ENCODE assay signal across 16 cellular contexts in the genomic region with DNA sequence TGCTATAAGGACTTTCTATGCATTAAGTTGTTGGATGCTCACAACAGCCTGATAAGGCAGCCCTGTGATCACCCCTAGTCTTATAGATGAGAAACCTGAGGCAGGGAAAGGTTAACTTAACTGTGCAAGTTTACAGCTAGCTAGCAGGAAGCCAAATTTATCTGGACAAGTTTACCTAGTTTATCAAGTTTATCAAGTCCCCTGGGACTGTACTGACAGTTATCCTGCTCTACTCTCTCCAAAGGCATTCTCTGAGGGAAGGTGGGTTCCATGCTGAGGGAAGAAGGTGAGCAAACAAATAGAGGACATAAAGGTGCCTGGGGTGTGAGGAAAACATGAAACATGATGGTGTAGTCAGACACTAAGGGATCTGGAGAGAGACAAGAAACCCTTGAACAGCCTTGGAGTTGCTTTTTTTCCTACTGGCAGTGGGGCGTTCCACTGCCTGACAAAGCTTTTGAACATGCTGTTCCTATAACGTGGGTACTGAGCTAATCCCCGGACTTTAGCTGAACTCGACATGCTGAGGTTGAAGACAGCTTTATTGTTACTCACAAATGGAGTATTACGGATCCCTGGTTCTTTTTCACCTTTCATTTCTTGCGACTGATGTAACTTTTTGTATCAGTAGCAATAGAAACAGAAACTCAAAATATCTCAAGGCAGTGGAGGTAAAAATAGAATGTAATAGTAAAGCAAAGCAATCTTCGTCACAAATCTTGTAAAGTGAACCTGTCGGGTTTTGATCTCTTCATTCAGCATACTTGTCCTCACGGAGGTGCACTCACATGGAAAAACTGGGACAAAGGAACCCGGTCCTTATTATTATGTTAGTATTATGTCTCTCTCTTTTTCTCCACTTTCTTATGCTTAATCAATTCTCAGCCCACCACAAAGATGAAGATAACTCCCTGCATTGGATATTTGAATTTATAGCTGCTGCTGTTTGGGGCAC. TPM values are rescaled to one million over a fixed set of nuclear protein-coding genes. Genes with fewer than 3 reads are reported as not detected.
A peak's percentile ranks its signal among the peaks of the same experiment; 100 is the strongest.
DNase-seq lines count a peak whose midpoint lies in the region; ATAC-seq and TF ChIP-seq lines count a peak whose summit lies in the region.
"Had no signal": no experiment of that assay in that cellular context is flagged by ENCODE, and none has a peak within 500 bp of the region (broad histone marks: within the 10 kb centered on the region; RNA-seq: fewer than 3 reads in every experiment).

No MANE protein-coding gene starts in this region.

- H3K4me1 ChIP-seq in body of pancreas: no peaks in the 10 kb centered on the region
- peaks cover 0 to 8% (median 0%) of the 10 kb centered on the region in 9 donors for H3K4me1 ChIP-seq in heart right ventricle

- H3K27ac ChIP-seq in body of pancreas (no peak overlapping the region), heart right ventricle (peak overlapping the region in 4 of 10 donors; percentile 14 to 53 (median 42))

- TF ChIP-seq POLR2A in body of pancreas (IDR thresholded peaks at IDR 0.05): no peak

- H3K4me3 ChIP-seq in body of pancreas (no peak overlapping the region), heart right ventricle (peak overlapping the region in 4 of 10 donors; percentile 7 to 21 (median 18)), retinal pigment epithelial cell (ENCODE audit: low read length) (no peak overlapping the region)

- intact Hi-C loops in body of pancreas (cut with DNase I) (no loop called here), heart right ventricle (cut with DNase I) (no loop called here)

- DNase-seq in LHCN-M2 (ENCODE audit: low read depth): peak; percentile 6
- DNase-seq in body of pancreas: no peak
- DNase-seq in heart right ventricle: no peak
- peak; percentile 52 for DNase-seq in retinal pigment epithelial cell (ENCODE audit: low read depth)
- DNase-seq in activated CD8-positive, alpha-beta memory T cell treated with anti-CD3 and anti-CD28 coated beads for 24 hours: no peak
- no peak for DNase-seq in omental fat pad (ENCODE audit: low spot score)
- DNase-seq: activated CD8-positive, alpha-beta T cell treated with anti-CD3 and anti-CD28 coated beads for 36 hours; activated naive CD8-positive, alpha-beta T cell treated with anti-CD3 and anti-CD28 coated beads, Interleukin-2, amount 10 ng/mL, durations not matched to agents 7 days and 5 days; activated T-cell treated with anti-CD3 and anti-CD28 coated beads, Interleukin-2, amount 50 U/mL, for 72 hours; effector memory CD4-positive, alpha-beta T cell; NCI-H1930; NCI-H510A treated with DMSO at 0.1 percent for 48 hours; stimulated activated CD4-positive, alpha-beta T cell treated with anti-CD3 and anti-CD28 coated beads, Interleukin-4, amount 100 ng/mL, for 1 hour had no signal

- H3K9me3 ChIP-seq in body of pancreas (no peaks in the 10 kb centered on the region), heart right ventricle (peaks cover 0 to 9% (median 0%) of the 10 kb centered on the region in 11 donors)

- no peak for TF ChIP-seq CTCF in body of pancreas (IDR thresholded peaks at IDR 0.05)
- TF ChIP-seq CTCF in heart right ventricle (IDR thresholded peaks at IDR 0.05): no peak
- TF ChIP-seq CTCF in retinal pigment epithelial cell (conservative IDR thresholded peaks at IDR 0.05; ENCODE audit: low read depth, low read length): no peak
- TF ChIP-seq CTCF in omental fat pad (IDR thresholded peaks at IDR 0.05): no peak

- H3K27me3 ChIP-seq in body of pancreas (no peaks in the 10 kb centered on the region), heart right ventricle (no peaks in the 10 kb centered on the region)

- H3K36me3 ChIP-seq in body of pancreas (replicated peaks in 1 of 2; ENCODE audit: insufficient read depth in 1 of 2, low read depth in 2 of 2): no peaks in the 10 kb centered on the region
- no peaks in the 10 kb centered on the region for H3K36me3 ChIP-seq in heart right ventricle

- 58 to 65% methylated on average over 10 of the region's 10 CpGs for WGBS in body of pancreas, 2 donors
- 50 to 54% methylated on average over 10 of the region's 10 CpGs for WGBS in heart right ventricle, 2 donors

- ATAC-seq in body of pancreas: peak; percentile 63
- ATAC-seq in heart right ventricle: peak in 5 of 8 donors; percentile 50 to 94 (median 84)
- no peak for ATAC-seq in HG03159 (IDR thresholded peaks at IDR 0.05; ENCODE audit: unreplicated experiment)
- ATAC-seq in GM18511 (IDR thresholded peaks at IDR 0.05; ENCODE audit: unreplicated experiment): no peak
- no peak for ATAC-seq in omental fat pad (ENCODE audit: low FRiP score)
- ATAC-seq: activated CD8-positive, alpha-beta T cell treated with anti-CD3 and anti-CD28 coated beads for 36 hours; activated T-cell treated with anti-CD3 and anti-CD28 coated beads, Interleukin-2, amount 50 U/mL, for 72 hours had no signal

RNA-seq across cellular contexts. Expression of gene ESRRG, which starts 42.4 kb away (rescaled TPM):
- total RNA-seq in LHCN-M2 (2014; rRNA removed) (0.23 TPM in 1 of 2 replicates, not detected in the other), body of pancreas (10 to 100 TPM; 13.5 to 18.7 TPM), heart right ventricle (10 to 100 TPM; 24.3 to 49.5 (median 36.7) TPM), omental fat pad (under 1 TPM; 0.09 to 0.56 (median 0.22) TPM)
- 0.06 TPM for polyA plus RNA-seq in LHCN-M2 (2012)
- 1 to 10 TPM; 3.8 to 4.5 TPM for polyA plus RNA-seq in heart right ventricle
- total RNA-seq: activated CD8-positive, alpha-beta T cell treated with anti-CD3 and anti-CD28 coated beads for 36 hours; activated naive CD8-positive, alpha-beta T cell treated with anti-CD3 and anti-CD28 coated beads, Interleukin-2, amount 10 ng/mL, durations not matched to agents 7 days and 5 days; activated T-cell treated with anti-CD3 and anti-CD28 coated beads, Interleukin-2, amount 50 U/mL, for 72 hours; OCI-LY7 had no signal

Comparison
In these comparisons a context has a peak if more than half of its experiments do, and no peak if none do; other contexts are left out.
1. DNase-seq: peak in LHCN-M2 (single experiment) and retinal pigment epithelial cell (single experiment); none in body of pancreas (0 of 4), heart right ventricle (0 of 2), activated CD8-positive, alpha-beta memory T cell treated with anti-CD3 and anti-CD28 coated beads for 24 hours (single experiment) and omental fat pad (single experiment).
2. ATAC-seq: peak in body of pancreas (single experiment) and heart right ventricle (5 of 8); none in HG03159 (single experiment), GM18511 (single experiment) and omental fat pad (single experiment).
3. RNA of gene ESRRG, which starts 42.4 kb away (total RNA-seq): 24.3 to 49.5 TPM in heart right ventricle and 13.5 to 18.7 TPM in body of pancreas; 0.09 to 0.56 TPM in omental fat pad and 0.23 TPM in LHCN-M2; every median in the first group is over 4 times any median in the second.